26 cellular contexts compared by ENCODE assay signal in the genomic region with DNA sequence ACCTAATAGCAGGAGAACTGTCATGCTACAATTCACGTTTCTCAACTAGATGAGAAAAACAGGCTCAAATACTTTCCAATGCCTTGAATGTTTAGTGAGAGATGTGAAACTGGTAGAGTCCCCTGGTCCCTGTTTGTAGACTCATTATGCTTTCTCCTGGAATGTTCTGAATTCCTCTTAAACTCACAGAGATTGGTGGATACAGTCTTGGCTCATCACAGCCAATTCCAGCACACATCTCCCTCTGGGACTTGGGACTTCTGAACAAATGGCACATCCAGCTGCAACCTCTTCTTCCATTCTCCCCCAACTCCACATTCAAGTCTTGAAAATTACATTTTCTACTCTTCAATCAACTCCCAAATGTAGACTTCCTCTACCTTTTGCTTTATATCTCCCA. TPM values are rescaled to one million over a fixed set of nuclear protein-coding genes. Genes with fewer than 3 reads are reported as not detected.
DNase-seq lines count a peak whose midpoint lies in the region; ATAC-seq and TF ChIP-seq lines count a peak whose summit lies in the region.
"Had no signal": no experiment of that assay in that cellular context is flagged by ENCODE, and none has a peak within 500 bp of the region (broad histone marks: within the 10 kb centered on the region; RNA-seq: fewer than 3 reads in every experiment).

No MANE protein-coding gene starts in this region.

- peaks cover 5% of the 10 kb centered on the region for H3K27me3 Mint-ChIP-seq in nephron progenitor cell (ENCODE audit: low read depth, poor library complexity)
- H3K27me3 Mint-ChIP-seq: B cell; CD4-positive, CD25-positive, alpha-beta regulatory T cell had no signal

- no peaks in the 10 kb centered on the region for H3K9me3 ChIP-seq in ascending aorta
- H3K9me3 ChIP-seq: A549, BLaER1, Caco-2 had no signal

- H3K4me3 Mint-ChIP-seq in nephron progenitor cell = no peak overlapping the region
- H3K4me3 Mint-ChIP-seq: B cell; CD4-positive, CD25-positive, alpha-beta regulatory T cell; CD8-positive, alpha-beta T cell; GM23338; H9 had no signal

- no peaks in the 10 kb centered on the region for H3K36me3 ChIP-seq in ascending aorta
- H3K36me3 ChIP-seq: BLaER1 had no signal

- no peak for DNase-seq in Right ventricle myocardium superior
- DNase-seq in left cardiac atrium = no peak
- peak; percentile 33 for DNase-seq in AG10803 (ENCODE audit: low read depth)
- peak; percentile 21 for DNase-seq in hepatic stellate cell (ENCODE audit: low spot score)
- no peak for DNase-seq in nephron progenitor cell
- no peak for DNase-seq in ascending aorta (ENCODE audit: low spot score in 2 of 2)
- DNase-seq: 8988T; ACHN; Caco-2; CD4-positive, CD25-positive, alpha-beta regulatory T cell; CD8-positive, alpha-beta T cell; DMS153; DND-41; EL; GDM1; H9 had no signal

- H3K27me3 ChIP-seq in ascending aorta = no peaks in the 10 kb centered on the region
- H3K27me3 ChIP-seq: BLaER1 had no signal

- intact Hi-C loops in Right ventricle myocardium superior (cut with DNase I) (no loop called here), left cardiac atrium (cut with DNase I) (no loop called here), ascending aorta (cut with DNase I) (no loop called here)

- ATAC-seq in Right ventricle myocardium superior (ENCODE audit: poor library complexity) (peak; percentile 20), left cardiac atrium (no peak), GM21737 (IDR thresholded peaks at IDR 0.05; ENCODE audit: unreplicated experiment) (no peak), HG02610 (IDR thresholded peaks at IDR 0.05; ENCODE audit: unreplicated experiment) (no peak)
- ATAC-seq: A549; CD8-positive, alpha-beta T cell; GM12878; GM23338; HCT116 had no signal

- TF ChIP-seq CTCF in AG10803 (conservative IDR thresholded peaks at IDR 0.05; ENCODE audit: low read length) (no peak), nephron progenitor cell (IDR thresholded peaks at IDR 0.05) (no peak), ascending aorta (IDR thresholded peaks at IDR 0.05) (no peak)

- H3K27ac ChIP-seq in ascending aorta = no peak overlapping the region
- H3K27ac ChIP-seq: A549, BLaER1, C4-2B had no signal

- H3K36me3 Mint-ChIP-seq in nephron progenitor cell (ENCODE audit: low read depth) = peaks cover 5% of the 10 kb centered on the region

- H3K4me3 ChIP-seq in AG10803 (ENCODE audit: low read length) (no peak overlapping the region), ascending aorta (no peak overlapping the region)
- H3K4me3 ChIP-seq: A549, BLaER1, GM12878, GM23338 had no signal

- H3K4me1 Mint-ChIP-seq in nephron progenitor cell = peaks cover 21% of the 10 kb centered on the region
- H3K4me1 Mint-ChIP-seq: B cell; CD4-positive, CD25-positive, alpha-beta regulatory T cell had no signal

- H3K4me1 ChIP-seq in ascending aorta = peaks cover 3 to 8% of the 10 kb centered on the region in 2 donors
- H3K4me1 ChIP-seq: A549, BLaER1, Caco-2 had no signal

- H3K27ac Mint-ChIP-seq in nephron progenitor cell = peak overlapping the region; percentile 6
- H3K27ac Mint-ChIP-seq: B cell; CD4-positive, CD25-positive, alpha-beta regulatory T cell; CD8-positive, alpha-beta T cell; GM23338; H9 had no signal

- H3K9me3 Mint-ChIP-seq in nephron progenitor cell = peaks cover 4% of the 10 kb centered on the region
- H3K9me3 Mint-ChIP-seq: GM23338, H9 had no signal

RNA-seq across cellular contexts. Expression of a gene that starts 58.4 kb away (rescaled TPM):
- total RNA-seq in Right ventricle myocardium superior (not detected), left cardiac atrium (not detected), ascending aorta (not detected)
- total RNA-seq: B cell; Caco-2; CD4-positive, CD25-positive, alpha-beta regulatory T cell; CD8-positive, alpha-beta T cell; GM12878; GM23338; H4; H9 had no signal

Comparison
In these comparisons a context has a peak if more than half of its experiments do, and no peak if none do; other contexts are left out.
1. DNase-seq: peak in AG10803 (single experiment) and hepatic stellate cell (single experiment); none in Right ventricle myocardium superior (single experiment), left cardiac atrium (single experiment), nephron progenitor cell (single experiment) and ascending aorta (0 of 2).